In genomic region chr6:135496805-135497411, GRCh38 we compare ENCODE assay signal across 1 cellular context.
TF ChIP-seq lines count a peak whose summit lies in the region.

No MANE protein-coding gene starts in this region.

TF ChIP-seq in GM23338, 12 proteins besides CTCF, POLR2A, EP300 and RAD21:
- no peak for TF ChIP-seq ZNF462 (CRISPR knock-in tag; IDR thresholded peaks at IDR 0.05)
- TF ChIP-seq STAT1 (IDR thresholded peaks at IDR 0.05; ENCODE audit: unreplicated experiment), result no peak
- no peak for TF ChIP-seq ETS1 (IDR thresholded peaks at IDR 0.05)
- no peak for TF ChIP-seq POLR2AphosphoS5 (IDR thresholded peaks at IDR 0.05; ENCODE audit: low read depth)
- no peak for TF ChIP-seq JUNB (IDR thresholded peaks at IDR 0.05; ENCODE audit: unreplicated experiment)
- TF ChIP-seq REST (IDR thresholded peaks at IDR 0.05; ENCODE audit: unreplicated experiment), result no peak
- TF ChIP-seq CREB1 (CRISPR knock-in tag; IDR thresholded peaks at IDR 0.05; ENCODE audit: low read depth), result no peak
- no peak for TF ChIP-seq EZH2 (IDR thresholded peaks at IDR 0.05; ENCODE audit: low read depth, unreplicated experiment)
- no peak for TF ChIP-seq NANOG (IDR thresholded peaks at IDR 0.05; ENCODE audit: borderline replicate concordance)
- TF ChIP-seq ZNF114 (CRISPR knock-in tag; IDR thresholded peaks at IDR 0.05), result no peak
- TF ChIP-seq EZH2phosphoT487 (IDR thresholded peaks at IDR 0.05; ENCODE audit: unreplicated experiment), result no peak
- no peak for TF ChIP-seq ZNF331 (CRISPR knock-in tag; IDR thresholded peaks at IDR 0.05; ENCODE audit: low read depth)
